3 cellular contexts compared by ENCODE assay signal in the genomic region with DNA sequence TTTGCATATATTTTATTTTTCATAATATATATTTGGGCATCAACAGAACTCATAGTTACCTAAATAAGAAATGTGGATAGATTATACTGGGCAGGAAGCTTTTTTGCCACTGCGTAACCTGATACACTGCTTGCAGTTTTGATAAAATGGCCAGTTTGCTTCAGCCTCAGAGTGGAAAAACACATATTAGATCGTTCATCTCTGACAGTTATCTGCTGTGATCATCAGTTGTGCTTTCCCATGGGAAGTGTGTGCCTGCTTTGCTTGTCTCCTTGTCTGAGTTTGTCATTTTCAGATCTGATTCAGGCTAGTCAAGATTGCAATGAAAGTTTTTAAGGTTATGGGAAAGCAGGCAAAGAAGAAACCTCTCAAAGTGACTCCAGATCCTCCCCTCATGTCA.
A peak's percentile ranks its signal among the peaks of the same experiment; 100 is the strongest.
TF ChIP-seq lines count a peak whose summit lies in the region.

No MANE protein-coding gene starts in this region.

TF ChIP-seq in SK-N-SH, 30 proteins besides CTCF, POLR2A, EP300 and RAD21 (continues in another document):
- TF ChIP-seq YY1 (IDR thresholded peaks at IDR 0.05; ENCODE audit: low read depth) (0 out of 2 replicates have a peak, but pooled peaks have one; percentile 21), MXI1 (IDR thresholded peaks at IDR 0.05; ENCODE audit: low read depth, low read length) (peak; percentile 49; the same call in 1 of the 2 replicates), MEF2A (IDR thresholded peaks at IDR 0.05; ENCODE audit: borderline replicate concordance, low read depth) (no peak), TAF1 (IDR thresholded peaks at IDR 0.05; ENCODE audit: borderline replicate concordance, low read depth, low read length) (no peak), NRF1 (IDR thresholded peaks at IDR 0.05; ENCODE audit: low read depth, low read length) (no peak), SMC3 (IDR thresholded peaks at IDR 0.05; ENCODE audit: low read depth, low read length) (no peak), FOXM1 (IDR thresholded peaks at IDR 0.05; ENCODE audit: low read depth) (no peak), POLR2AphosphoS5 (IDR thresholded peaks at IDR 0.05; ENCODE audit: low read depth, low read length) (no peak), PBX3 (IDR thresholded peaks at IDR 0.05) (peak; percentile 48), NFIC (IDR thresholded peaks at IDR 0.05; ENCODE audit: borderline replicate concordance) (no peak), RXRA (IDR thresholded peaks at IDR 0.05; ENCODE audit: borderline replicate concordance, low read depth) (no peak), GABPA (IDR thresholded peaks at IDR 0.05; ENCODE audit: low read depth) (no peak), EZH2phosphoT487 (IDR thresholded peaks at IDR 0.05; ENCODE audit: borderline replicate concordance, low read depth) (no peak), RCOR1 (IDR thresholded peaks at IDR 0.05; ENCODE audit: low read length) (no peak), TEAD4 (IDR thresholded peaks at IDR 0.05; ENCODE audit: borderline replicate concordance, insufficient read depth) (no peak), ELF1 (IDR thresholded peaks at IDR 0.05) (no peak), FOXJ3 (CRISPR knock-in tag; IDR thresholded peaks at IDR 0.05) (no peak), GATA2 (CRISPR knock-in tag; IDR thresholded peaks at IDR 0.05) (0 out of 2 replicates have a peak, but pooled peaks have one; percentile 33), SIN3A (IDR thresholded peaks at IDR 0.05; ENCODE audit: borderline replicate concordance, low read depth, low read length) (no peak)
- TF ChIP-seq, protein P1, sequence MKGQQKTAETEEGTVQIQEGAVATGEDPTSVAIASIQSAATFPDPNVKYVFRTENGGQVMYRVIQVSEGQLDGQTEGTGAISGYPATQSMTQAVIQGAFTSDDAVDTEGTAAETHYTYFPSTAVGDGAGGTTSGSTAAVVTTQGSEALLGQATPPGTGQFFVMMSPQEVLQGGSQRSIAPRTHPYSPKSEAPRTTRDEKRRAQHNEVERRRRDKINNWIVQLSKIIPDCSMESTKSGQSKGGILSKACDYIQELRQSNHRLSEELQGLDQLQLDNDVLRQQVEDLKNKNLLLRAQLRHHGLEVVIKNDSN (IDR thresholded peaks at IDR 0.05; ENCODE audit: borderline replicate concordance, low read depth), result no peak
- TF ChIP-seq, protein P2, sequence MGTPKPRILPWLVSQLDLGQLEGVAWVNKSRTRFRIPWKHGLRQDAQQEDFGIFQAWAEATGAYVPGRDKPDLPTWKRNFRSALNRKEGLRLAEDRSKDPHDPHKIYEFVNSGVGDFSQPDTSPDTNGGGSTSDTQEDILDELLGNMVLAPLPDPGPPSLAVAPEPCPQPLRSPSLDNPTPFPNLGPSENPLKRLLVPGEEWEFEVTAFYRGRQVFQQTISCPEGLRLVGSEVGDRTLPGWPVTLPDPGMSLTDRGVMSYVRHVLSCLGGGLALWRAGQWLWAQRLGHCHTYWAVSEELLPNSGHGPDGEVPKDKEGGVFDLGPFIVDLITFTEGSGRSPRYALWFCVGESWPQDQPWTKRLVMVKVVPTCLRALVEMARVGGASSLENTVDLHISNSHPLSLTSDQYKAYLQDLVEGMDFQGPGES (IDR thresholded peaks at IDR 0.05; ENCODE audit: low read depth, low read length), result no peak
- TF ChIP-seq, protein P3, sequence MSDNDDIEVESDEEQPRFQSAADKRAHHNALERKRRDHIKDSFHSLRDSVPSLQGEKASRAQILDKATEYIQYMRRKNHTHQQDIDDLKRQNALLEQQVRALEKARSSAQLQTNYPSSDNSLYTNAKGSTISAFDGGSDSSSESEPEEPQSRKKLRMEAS (IDR thresholded peaks at IDR 0.05; ENCODE audit: low read depth), result no peak

TF ChIP-seq in H1, 55 proteins besides CTCF, POLR2A, EP300 and RAD21:
- TF ChIP-seq BRCA1 (IDR thresholded peaks at IDR 0.05; ENCODE audit: low read depth, low read length) (no peak), TAF1 (IDR thresholded peaks at IDR 0.05; ENCODE audit: low read depth, low read length) (no peak), ZNF274 (IDR thresholded peaks at IDR 0.05; ENCODE audit: borderline replicate concordance, extremely low read depth, low read length) (no peak)

TF ChIP-seq in neural cell, 6 proteins besides CTCF, POLR2A, EP300 and RAD21:
- TF ChIP-seq REST (IDR thresholded peaks at IDR 0.05; ENCODE audit: borderline replicate concordance) (no peak), POLR2AphosphoS5 (IDR thresholded peaks at IDR 0.05) (peak; percentile 53)
